1 cellular context compared by ENCODE assay signal in genomic region chr3:58008140-58009025, GRCh38.
TF ChIP-seq lines count a peak whose summit lies in the region.

TSS of gene FLNB (plus strand) at chr3:58008422. CDS start at chr3:58008565, 143 bp downstream.

TF ChIP-seq in SK-N-SH, 30 proteins besides CTCF, POLR2A, EP300 and RAD21 (continued from another document):
- TF ChIP-seq, protein P1, sequence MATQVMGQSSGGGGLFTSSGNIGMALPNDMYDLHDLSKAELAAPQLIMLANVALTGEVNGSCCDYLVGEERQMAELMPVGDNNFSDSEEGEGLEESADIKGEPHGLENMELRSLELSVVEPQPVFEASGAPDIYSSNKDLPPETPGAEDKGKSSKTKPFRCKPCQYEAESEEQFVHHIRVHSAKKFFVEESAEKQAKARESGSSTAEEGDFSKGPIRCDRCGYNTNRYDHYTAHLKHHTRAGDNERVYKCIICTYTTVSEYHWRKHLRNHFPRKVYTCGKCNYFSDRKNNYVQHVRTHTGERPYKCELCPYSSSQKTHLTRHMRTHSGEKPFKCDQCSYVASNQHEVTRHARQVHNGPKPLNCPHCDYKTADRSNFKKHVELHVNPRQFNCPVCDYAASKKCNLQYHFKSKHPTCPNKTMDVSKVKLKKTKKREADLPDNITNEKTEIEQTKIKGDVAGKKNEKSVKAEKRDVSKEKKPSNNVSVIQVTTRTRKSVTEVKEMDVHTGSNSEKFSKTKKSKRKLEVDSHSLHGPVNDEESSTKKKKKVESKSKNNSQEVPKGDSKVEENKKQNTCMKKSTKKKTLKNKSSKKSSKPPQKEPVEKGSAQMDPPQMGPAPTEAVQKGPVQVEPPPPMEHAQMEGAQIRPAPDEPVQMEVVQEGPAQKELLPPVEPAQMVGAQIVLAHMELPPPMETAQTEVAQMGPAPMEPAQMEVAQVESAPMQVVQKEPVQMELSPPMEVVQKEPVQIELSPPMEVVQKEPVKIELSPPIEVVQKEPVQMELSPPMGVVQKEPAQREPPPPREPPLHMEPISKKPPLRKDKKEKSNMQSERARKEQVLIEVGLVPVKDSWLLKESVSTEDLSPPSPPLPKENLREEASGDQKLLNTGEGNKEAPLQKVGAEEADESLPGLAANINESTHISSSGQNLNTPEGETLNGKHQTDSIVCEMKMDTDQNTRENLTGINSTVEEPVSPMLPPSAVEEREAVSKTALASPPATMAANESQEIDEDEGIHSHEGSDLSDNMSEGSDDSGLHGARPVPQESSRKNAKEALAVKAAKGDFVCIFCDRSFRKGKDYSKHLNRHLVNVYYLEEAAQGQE (IDR thresholded peaks at IDR 0.05; ENCODE audit: low read depth, low read length), result 0 out of 2 replicates have a peak, but pooled peaks have one; percentile 43
- TF ChIP-seq RCOR1 (IDR thresholded peaks at IDR 0.05; ENCODE audit: low read length) (0 out of 2 replicates have a peak, but pooled peaks have one; percentile 15), NRF1 (IDR thresholded peaks at IDR 0.05; ENCODE audit: low read depth, low read length) (peak; percentile 68), MXI1 (IDR thresholded peaks at IDR 0.05; ENCODE audit: low read depth, low read length) (peak; percentile 8; the same call in 1 of the 2 replicates), TAF1 (IDR thresholded peaks at IDR 0.05; ENCODE audit: borderline replicate concordance, low read depth, low read length) (peak; percentile 91), JUND (IDR thresholded peaks at IDR 0.05) (no peak)
